31 cellular contexts compared by ENCODE assay signal in genomic region chr4:107856901-107857300, GRCh38. TPM values are rescaled to one million over a fixed set of nuclear protein-coding genes. Genes with fewer than 3 reads are reported as not detected.
DNase-seq lines count a peak whose midpoint lies in the region; ATAC-seq, FAIRE-seq and TF ChIP-seq lines count a peak whose summit lies in the region.
"Had no signal": no experiment of that assay in that cellular context is flagged by ENCODE, and none has a peak within 500 bp of the region (broad histone marks: within the 10 kb centered on the region; RNA-seq: fewer than 3 reads in every experiment).

No MANE protein-coding gene starts in this region.

- H3K36me3 Mint-ChIP-seq in Calu3 (ENCODE audit: insufficient read depth, unreplicated experiment): peaks cover 13% of the 10 kb centered on the region
- H3K36me3 Mint-ChIP-seq: CD4-positive, alpha-beta memory T cell; T-cell had no signal

- no peak for DNase-seq in Calu3
- no peak for DNase-seq in HEK293T (ENCODE audit: extremely low spot score)
- DNase-seq in NCI-H2081 (lab: John Stamatoyannopoulos, UW): no peak
- DNase-seq: AML-193; C1 segment of cervical spinal cord; Caco-2; CD4-positive, alpha-beta memory T cell; DMS 273 treated with DMSO at 0.1 percent for 48 hours; DMS79; EL; GDM1; GOT3; HCEC 1CT; IMR-90; KG1; MM.1S; NCI-H1048; NCI-H1417; NCI-H1694; NCI-H2029 treated with DMSO at 0.1 percent for 48 hours; NCI-H524; NCI-H774; T-cell had no signal

- H3K27ac Mint-ChIP-seq in Calu3 (ENCODE audit: unreplicated experiment): peak overlapping the region; percentile 48
- H3K27ac Mint-ChIP-seq: CD4-positive, alpha-beta memory T cell; T-cell had no signal

- TF ChIP-seq CTCF in Calu3 (IDR thresholded peaks at IDR 0.05; ENCODE audit: unreplicated experiment) (no peak), VCaP (conservative IDR thresholded peaks at IDR 0.05) (no peak)

- H3K27ac ChIP-seq in VCaP: peak overlapping the region; percentile 79; the same call in 1 of the 2 replicates
- H3K27ac ChIP-seq: A549, SJCRH30 had no signal

- FAIRE-seq in islet of Langerhans (lab: Jason Lieb, UNC): peak; percentile 75
- FAIRE-seq: A549, GM12878, RCC 7860 had no signal

- POLR2A ChIA-PET in HEK293T (lab: Yijun Ruan, JAX): no interaction called here

- no TSS peak for BruUV-seq in Calu3 (replicated peaks; lab: Mats Ljungman, UMichigan)

- CTCF ChIA-PET in Calu3 (lab: Charles Lee) (no interaction called here), HEK293T (lab: Yijun Ruan, JAX) (no interaction called here)

- ATAC-seq in GM18861 (IDR thresholded peaks at IDR 0.05; ENCODE audit: unreplicated experiment) (no peak), GM21447 (IDR thresholded peaks at IDR 0.05; ENCODE audit: unreplicated experiment) (no peak)
- ATAC-seq: A549, GM12878, T-cell had no signal

- H3K4me1 Mint-ChIP-seq in Calu3 (ENCODE audit: low read depth, unreplicated experiment): peaks cover 20% of the 10 kb centered on the region
- H3K4me1 Mint-ChIP-seq: CD4-positive, alpha-beta memory T cell had no signal

- peaks cover 3% of the 10 kb centered on the region for H3K9me3 Mint-ChIP-seq in Calu3 (ENCODE audit: low read depth, unreplicated experiment)
- H3K9me3 Mint-ChIP-seq: CD4-positive, alpha-beta memory T cell; T-cell had no signal

- intact Hi-C loops in Calu3 (cut with micrococcal nuclease; ENCODE audit: unreplicated experiment): no loop called here

- no peaks in the 10 kb centered on the region for H3K27me3 Mint-ChIP-seq in Calu3 (ENCODE audit: unreplicated experiment)

- H3K4me3 Mint-ChIP-seq in Calu3 (ENCODE audit: low read depth, unreplicated experiment): no peak overlapping the region
- H3K4me3 Mint-ChIP-seq: CD4-positive, alpha-beta memory T cell; T-cell had no signal

TF ChIP-seq in HEK293T, 16 proteins besides CTCF, POLR2A, EP300 and RAD21:
- TF ChIP-seq PKNOX1 (IDR thresholded peaks at IDR 0.05) (peak; percentile 54), LEF1 (IDR thresholded peaks at IDR 0.05; ENCODE audit: borderline replicate concordance) (no peak)

RNA-seq across cellular contexts. Expression of gene SGMS2, which starts 32.2 kb away (rescaled TPM):
- total RNA-seq in Calu3 (2022): 67.2 and 74.7 TPM in 2 replicates
